ENCODE assay signal across 1 cellular context in genomic region chr1:40899230-40899870, GRCh38.
TF ChIP-seq lines count a peak whose summit lies in the region.

No MANE protein-coding gene starts in this region.

TF ChIP-seq in Ishikawa, 13 proteins besides CTCF, POLR2A, EP300 and RAD21 (continued from another document):
- peak; percentile 83 for TF ChIP-seq NFIC (IDR thresholded peaks at IDR 0.05)
